Comparison of ENCODE assay signal across 1 cellular context in the genomic region with DNA sequence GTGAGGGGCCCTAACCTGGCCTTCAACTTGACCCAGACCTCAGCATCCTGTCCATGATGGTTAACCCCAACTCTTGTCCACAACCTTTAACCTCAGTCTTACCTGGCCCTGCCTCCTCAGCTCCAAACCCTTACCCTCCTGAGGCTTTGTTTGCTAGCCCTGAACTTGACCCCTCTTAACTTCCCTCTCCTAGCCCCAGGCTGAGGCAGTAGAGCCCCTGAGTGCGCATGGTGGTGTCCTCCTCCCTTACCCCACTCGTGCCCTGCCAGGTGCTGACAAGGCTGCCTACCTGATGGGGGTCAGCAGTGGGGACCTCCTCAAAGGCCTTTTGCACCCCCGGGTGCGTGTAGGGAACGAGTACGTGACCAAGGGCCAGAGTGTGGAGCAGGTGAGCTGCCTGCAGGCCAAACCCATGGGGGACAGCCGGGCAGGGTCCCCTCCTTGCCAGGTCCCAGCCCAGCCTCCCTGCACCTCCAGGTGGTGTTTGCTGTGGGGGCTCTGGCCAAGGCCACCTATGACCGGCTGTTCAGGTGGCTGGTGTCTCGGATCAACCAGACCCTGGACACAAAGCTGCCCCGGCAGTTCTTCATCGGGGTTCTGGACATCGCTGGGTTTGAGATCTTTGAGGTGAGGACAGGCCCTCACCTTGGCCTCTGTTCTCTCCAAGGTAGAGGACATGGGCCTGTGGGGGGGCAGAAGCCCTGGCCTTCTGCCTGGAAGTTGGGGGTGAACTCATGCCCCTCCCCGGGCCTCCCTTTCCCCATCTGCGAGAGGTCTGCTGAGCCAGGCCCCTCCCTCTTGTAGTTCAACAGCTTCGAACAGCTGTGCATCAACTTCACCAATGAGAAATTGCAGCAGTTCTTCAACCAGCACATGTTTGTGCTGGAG.
TF ChIP-seq lines count a peak whose summit lies in the region.

No MANE protein-coding gene starts in this region.

TF ChIP-seq in HepG2, 621 proteins besides CTCF, POLR2A, EP300 and RAD21 (continued from another document and continues in another):
- no peak for TF ChIP-seq KDM1A (CRISPR knock-in tag; IDR thresholded peaks at IDR 0.05)
- TF ChIP-seq KMT2A (CRISPR knock-in tag; IDR thresholded peaks at IDR 0.05) = no peak
- TF ChIP-seq MYNN (CRISPR knock-in tag; IDR thresholded peaks at IDR 0.05; ENCODE audit: low read depth) = no peak
- no peak for TF ChIP-seq ZNF224 (CRISPR knock-in tag; IDR thresholded peaks at IDR 0.05)
- TF ChIP-seq BHLHE40 (IDR thresholded peaks at IDR 0.05; ENCODE audit: low read length) = no peak
- no peak for TF ChIP-seq ZNF567 (CRISPR knock-in tag; IDR thresholded peaks at IDR 0.05; ENCODE audit: borderline replicate concordance)
- TF ChIP-seq, protein P1, sequence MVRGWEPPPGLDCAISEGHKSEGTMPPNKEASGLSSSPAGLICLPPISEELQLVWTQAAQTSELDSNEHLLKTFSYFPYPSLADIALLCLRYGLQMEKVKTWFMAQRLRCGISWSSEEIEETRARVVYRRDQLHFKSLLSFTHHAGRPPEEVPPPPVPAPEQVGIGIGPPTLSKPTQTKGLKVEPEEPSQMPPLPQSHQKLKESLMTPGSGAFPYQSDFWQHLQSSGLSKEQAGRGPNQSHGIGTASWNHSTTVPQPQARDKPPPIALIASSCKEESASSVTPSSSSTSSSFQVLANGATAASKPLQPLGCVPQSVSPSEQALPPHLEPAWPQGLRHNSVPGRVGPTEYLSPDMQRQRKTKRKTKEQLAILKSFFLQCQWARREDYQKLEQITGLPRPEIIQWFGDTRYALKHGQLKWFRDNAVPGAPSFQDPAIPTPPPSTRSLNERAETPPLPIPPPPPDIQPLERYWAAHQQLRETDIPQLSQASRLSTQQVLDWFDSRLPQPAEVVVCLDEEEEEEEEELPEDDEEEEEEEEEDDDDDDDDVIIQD (CRISPR knock-in tag; IDR thresholded peaks at IDR 0.05; ENCODE audit: low read depth) = no peak
- TF ChIP-seq KLF16 (CRISPR knock-in tag; IDR thresholded peaks at IDR 0.05) = no peak
- TF ChIP-seq HOXD1 (CRISPR knock-in tag; IDR thresholded peaks at IDR 0.05) = no peak
- no peak for TF ChIP-seq ZNF841 (CRISPR knock-in tag; IDR thresholded peaks at IDR 0.05; ENCODE audit: borderline replicate concordance)
- TF ChIP-seq, protein P2, sequence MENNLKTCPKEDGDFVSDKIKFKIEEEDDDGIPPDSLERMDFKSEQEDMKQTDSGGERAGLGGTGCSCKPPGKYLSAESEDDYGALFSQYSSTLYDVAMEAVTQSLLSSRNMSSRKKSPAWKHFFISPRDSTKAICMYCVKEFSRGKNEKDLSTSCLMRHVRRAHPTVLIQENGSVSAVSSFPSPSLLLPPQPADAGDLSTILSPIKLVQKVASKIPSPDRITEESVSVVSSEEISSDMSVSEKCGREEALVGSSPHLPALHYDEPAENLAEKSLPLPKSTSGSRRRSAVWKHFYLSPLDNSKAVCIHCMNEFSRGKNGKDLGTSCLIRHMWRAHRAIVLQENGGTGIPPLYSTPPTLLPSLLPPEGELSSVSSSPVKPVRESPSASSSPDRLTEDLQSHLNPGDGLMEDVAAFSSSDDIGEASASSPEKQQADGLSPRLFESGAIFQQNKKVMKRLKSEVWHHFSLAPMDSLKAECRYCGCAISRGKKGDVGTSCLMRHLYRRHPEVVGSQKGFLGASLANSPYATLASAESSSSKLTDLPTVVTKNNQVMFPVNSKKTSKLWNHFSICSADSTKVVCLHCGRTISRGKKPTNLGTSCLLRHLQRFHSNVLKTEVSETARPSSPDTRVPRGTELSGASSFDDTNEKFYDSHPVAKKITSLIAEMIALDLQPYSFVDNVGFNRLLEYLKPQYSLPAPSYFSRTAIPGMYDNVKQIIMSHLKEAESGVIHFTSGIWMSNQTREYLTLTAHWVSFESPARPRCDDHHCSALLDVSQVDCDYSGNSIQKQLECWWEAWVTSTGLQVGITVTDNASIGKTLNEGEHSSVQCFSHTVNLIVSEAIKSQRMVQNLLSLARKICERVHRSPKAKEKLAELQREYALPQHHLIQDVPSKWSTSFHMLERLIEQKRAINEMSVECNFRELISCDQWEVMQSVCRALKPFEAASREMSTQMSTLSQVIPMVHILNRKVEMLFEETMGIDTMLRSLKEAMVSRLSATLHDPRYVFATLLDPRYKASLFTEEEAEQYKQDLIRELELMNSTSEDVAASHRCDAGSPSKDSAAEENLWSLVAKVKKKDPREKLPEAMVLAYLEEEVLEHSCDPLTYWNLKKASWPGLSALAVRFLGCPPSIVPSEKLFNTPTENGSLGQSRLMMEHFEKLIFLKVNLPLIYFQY (CRISPR knock-in tag; IDR thresholded peaks at IDR 0.05; ENCODE audit: borderline replicate concordance) = no peak
- no peak; the same call in 1 of the 2 replicates for TF ChIP-seq ZNF563 (CRISPR knock-in tag; IDR thresholded peaks at IDR 0.05)
- TF ChIP-seq, protein P3, sequence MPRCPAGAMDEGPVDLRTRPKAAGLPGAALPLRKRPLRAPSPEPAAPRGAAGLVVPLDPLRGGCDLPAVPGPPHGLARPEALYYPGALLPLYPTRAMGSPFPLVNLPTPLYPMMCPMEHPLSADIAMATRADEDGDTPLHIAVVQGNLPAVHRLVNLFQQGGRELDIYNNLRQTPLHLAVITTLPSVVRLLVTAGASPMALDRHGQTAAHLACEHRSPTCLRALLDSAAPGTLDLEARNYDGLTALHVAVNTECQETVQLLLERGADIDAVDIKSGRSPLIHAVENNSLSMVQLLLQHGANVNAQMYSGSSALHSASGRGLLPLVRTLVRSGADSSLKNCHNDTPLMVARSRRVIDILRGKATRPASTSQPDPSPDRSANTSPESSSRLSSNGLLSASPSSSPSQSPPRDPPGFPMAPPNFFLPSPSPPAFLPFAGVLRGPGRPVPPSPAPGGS (CRISPR knock-in tag; IDR thresholded peaks at IDR 0.05) = peak; percentile 69; the same call in 1 of the 2 replicates
- TF ChIP-seq SRSF1 (optimal IDR thresholded peaks at IDR 0.05; ENCODE audit: low read depth, low read length) = no peak
- TF ChIP-seq, protein P4, sequence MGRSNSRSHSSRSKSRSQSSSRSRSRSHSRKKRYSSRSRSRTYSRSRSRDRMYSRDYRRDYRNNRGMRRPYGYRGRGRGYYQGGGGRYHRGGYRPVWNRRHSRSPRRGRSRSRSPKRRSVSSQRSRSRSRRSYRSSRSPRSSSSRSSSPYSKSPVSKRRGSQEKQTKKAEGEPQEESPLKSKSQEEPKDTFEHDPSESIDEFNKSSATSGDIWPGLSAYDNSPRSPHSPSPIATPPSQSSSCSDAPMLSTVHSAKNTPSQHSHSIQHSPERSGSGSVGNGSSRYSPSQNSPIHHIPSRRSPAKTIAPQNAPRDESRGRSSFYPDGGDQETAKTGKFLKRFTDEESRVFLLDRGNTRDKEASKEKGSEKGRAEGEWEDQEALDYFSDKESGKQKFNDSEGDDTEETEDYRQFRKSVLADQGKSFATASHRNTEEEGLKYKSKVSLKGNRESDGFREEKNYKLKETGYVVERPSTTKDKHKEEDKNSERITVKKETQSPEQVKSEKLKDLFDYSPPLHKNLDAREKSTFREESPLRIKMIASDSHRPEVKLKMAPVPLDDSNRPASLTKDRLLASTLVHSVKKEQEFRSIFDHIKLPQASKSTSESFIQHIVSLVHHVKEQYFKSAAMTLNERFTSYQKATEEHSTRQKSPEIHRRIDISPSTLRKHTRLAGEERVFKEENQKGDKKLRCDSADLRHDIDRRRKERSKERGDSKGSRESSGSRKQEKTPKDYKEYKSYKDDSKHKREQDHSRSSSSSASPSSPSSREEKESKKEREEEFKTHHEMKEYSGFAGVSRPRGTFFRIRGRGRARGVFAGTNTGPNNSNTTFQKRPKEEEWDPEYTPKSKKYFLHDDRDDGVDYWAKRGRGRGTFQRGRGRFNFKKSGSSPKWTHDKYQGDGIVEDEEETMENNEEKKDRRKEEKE (IDR thresholded peaks at IDR 0.05) = no peak
- no peak for TF ChIP-seq KLF6 (CRISPR knock-in tag; IDR thresholded peaks at IDR 0.05)
- no peak for TF ChIP-seq ONECUT2 (CRISPR knock-in tag; IDR thresholded peaks at IDR 0.05)
- TF ChIP-seq RORA (CRISPR knock-in tag; IDR thresholded peaks at IDR 0.05) = no peak
- TF ChIP-seq ZNF530 (CRISPR knock-in tag; IDR thresholded peaks at IDR 0.05; ENCODE audit: low read depth) = no peak
- TF ChIP-seq ZFX (CRISPR knock-in tag; IDR thresholded peaks at IDR 0.05; ENCODE audit: low read depth) = no peak
- TF ChIP-seq, protein P5, sequence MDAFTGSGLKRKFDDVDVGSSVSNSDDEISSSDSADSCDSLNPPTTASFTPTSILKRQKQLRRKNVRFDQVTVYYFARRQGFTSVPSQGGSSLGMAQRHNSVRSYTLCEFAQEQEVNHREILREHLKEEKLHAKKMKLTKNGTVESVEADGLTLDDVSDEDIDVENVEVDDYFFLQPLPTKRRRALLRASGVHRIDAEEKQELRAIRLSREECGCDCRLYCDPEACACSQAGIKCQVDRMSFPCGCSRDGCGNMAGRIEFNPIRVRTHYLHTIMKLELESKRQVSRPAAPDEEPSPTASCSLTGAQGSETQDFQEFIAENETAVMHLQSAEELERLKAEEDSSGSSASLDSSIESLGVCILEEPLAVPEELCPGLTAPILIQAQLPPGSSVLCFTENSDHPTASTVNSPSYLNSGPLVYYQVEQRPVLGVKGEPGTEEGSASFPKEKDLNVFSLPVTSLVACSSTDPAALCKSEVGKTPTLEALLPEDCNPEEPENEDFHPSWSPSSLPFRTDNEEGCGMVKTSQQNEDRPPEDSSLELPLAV (CRISPR knock-in tag; conservative IDR thresholded peaks at IDR 0.05; ENCODE audit: low read depth) = no peak
- no peak for TF ChIP-seq POLR2AphosphoS5 (IDR thresholded peaks at IDR 0.05; ENCODE audit: low read depth, low read length)
- TF ChIP-seq AGO2 (optimal IDR thresholded peaks at IDR 0.05; ENCODE audit: low read depth, low read length) = peak; percentile 75
- TF ChIP-seq, protein P6, sequence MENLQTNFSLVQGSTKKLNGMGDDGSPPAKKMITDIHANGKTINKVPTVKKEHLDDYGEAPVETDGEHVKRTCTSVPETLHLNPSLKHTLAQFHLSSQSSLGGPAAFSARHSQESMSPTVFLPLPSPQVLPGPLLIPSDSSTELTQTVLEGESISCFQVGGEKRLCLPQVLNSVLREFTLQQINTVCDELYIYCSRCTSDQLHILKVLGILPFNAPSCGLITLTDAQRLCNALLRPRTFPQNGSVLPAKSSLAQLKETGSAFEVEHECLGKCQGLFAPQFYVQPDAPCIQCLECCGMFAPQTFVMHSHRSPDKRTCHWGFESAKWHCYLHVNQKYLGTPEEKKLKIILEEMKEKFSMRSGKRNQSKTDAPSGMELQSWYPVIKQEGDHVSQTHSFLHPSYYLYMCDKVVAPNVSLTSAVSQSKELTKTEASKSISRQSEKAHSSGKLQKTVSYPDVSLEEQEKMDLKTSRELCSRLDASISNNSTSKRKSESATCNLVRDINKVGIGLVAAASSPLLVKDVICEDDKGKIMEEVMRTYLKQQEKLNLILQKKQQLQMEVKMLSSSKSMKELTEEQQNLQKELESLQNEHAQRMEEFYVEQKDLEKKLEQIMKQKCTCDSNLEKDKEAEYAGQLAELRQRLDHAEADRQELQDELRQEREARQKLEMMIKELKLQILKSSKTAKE (CRISPR knock-in tag; IDR thresholded peaks at IDR 0.05; ENCODE audit: borderline replicate concordance) = no peak; the same call in 1 of the 2 replicates
- TF ChIP-seq, protein P7, sequence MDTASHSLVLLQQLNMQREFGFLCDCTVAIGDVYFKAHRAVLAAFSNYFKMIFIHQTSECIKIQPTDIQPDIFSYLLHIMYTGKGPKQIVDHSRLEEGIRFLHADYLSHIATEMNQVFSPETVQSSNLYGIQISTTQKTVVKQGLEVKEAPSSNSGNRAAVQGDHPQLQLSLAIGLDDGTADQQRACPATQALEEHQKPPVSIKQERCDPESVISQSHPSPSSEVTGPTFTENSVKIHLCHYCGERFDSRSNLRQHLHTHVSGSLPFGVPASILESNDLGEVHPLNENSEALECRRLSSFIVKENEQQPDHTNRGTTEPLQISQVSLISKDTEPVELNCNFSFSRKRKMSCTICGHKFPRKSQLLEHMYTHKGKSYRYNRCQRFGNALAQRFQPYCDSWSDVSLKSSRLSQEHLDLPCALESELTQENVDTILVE (CRISPR knock-in tag; IDR thresholded peaks at IDR 0.05) = no peak
- peak; percentile 85 for TF ChIP-seq RXRA (CRISPR knock-in tag; IDR thresholded peaks at IDR 0.05)
- no peak for TF ChIP-seq ZNF562 (CRISPR knock-in tag; IDR thresholded peaks at IDR 0.05; ENCODE audit: borderline replicate concordance)
- 0 out of 2 replicates have a peak, but pooled peaks have one; percentile 82 for TF ChIP-seq CHCHD3 (CRISPR knock-in tag; IDR thresholded peaks at IDR 0.05)
- no peak for TF ChIP-seq MAFG (CRISPR knock-in tag; IDR thresholded peaks at IDR 0.05)
- TF ChIP-seq, protein P8, sequence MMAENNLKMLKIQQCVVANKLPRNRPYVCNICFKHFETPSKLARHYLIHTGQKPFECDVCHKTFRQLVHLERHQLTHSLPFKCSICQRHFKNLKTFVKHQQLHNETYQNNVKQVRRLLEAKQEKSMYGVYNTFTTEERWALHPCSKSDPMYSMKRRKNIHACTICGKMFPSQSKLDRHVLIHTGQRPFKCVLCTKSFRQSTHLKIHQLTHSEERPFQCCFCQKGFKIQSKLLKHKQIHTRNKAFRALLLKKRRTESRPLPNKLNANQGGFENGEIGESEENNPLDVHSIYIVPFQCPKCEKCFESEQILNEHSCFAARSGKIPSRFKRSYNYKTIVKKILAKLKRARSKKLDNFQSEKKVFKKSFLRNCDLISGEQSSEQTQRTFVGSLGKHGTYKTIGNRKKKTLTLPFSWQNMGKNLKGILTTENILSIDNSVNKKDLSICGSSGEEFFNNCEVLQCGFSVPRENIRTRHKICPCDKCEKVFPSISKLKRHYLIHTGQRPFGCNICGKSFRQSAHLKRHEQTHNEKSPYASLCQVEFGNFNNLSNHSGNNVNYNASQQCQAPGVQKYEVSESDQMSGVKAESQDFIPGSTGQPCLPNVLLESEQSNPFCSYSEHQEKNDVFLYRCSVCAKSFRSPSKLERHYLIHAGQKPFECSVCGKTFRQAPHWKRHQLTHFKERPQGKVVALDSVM (CRISPR knock-in tag; IDR thresholded peaks at IDR 0.05) = no peak
- 0 out of 2 replicates have a peak, but pooled peaks have one; percentile 25 for TF ChIP-seq PHF8 (CRISPR knock-in tag; IDR thresholded peaks at IDR 0.05)
- TF ChIP-seq MED8 (CRISPR knock-in tag; IDR thresholded peaks at IDR 0.05; ENCODE audit: insufficient replicate concordance) = no peak
- no peak for TF ChIP-seq ZNF260 (CRISPR knock-in tag; IDR thresholded peaks at IDR 0.05; ENCODE audit: borderline replicate concordance, low read depth)
- TF ChIP-seq, protein P9, sequence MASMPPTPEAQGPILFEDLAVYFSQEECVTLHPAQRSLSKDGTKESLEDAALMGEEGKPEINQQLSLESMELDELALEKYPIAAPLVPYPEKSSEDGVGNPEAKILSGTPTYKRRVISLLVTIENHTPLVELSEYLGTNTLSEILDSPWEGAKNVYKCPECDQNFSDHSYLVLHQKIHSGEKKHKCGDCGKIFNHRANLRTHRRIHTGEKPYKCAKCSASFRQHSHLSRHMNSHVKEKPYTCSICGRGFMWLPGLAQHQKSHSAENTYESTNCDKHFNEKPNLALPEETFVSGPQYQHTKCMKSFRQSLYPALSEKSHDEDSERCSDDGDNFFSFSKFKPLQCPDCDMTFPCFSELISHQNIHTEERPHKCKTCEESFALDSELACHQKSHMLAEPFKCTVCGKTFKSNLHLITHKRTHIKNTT (CRISPR knock-in tag; IDR thresholded peaks at IDR 0.05) = no peak
- no peak for TF ChIP-seq ZNF230 (CRISPR knock-in tag; IDR thresholded peaks at IDR 0.05)
- peak; percentile 92 for TF ChIP-seq RARA (CRISPR knock-in tag; IDR thresholded peaks at IDR 0.05)
- no peak for TF ChIP-seq ZNF878 (CRISPR knock-in tag; IDR thresholded peaks at IDR 0.05)
- no peak for TF ChIP-seq SMYD3 (CRISPR knock-in tag; IDR thresholded peaks at IDR 0.05)
- TF ChIP-seq DNMT1 (CRISPR knock-in tag; IDR thresholded peaks at IDR 0.05) = no peak
